Comparison of ENCODE assay signal across 7 cellular contexts in the genomic region with DNA sequence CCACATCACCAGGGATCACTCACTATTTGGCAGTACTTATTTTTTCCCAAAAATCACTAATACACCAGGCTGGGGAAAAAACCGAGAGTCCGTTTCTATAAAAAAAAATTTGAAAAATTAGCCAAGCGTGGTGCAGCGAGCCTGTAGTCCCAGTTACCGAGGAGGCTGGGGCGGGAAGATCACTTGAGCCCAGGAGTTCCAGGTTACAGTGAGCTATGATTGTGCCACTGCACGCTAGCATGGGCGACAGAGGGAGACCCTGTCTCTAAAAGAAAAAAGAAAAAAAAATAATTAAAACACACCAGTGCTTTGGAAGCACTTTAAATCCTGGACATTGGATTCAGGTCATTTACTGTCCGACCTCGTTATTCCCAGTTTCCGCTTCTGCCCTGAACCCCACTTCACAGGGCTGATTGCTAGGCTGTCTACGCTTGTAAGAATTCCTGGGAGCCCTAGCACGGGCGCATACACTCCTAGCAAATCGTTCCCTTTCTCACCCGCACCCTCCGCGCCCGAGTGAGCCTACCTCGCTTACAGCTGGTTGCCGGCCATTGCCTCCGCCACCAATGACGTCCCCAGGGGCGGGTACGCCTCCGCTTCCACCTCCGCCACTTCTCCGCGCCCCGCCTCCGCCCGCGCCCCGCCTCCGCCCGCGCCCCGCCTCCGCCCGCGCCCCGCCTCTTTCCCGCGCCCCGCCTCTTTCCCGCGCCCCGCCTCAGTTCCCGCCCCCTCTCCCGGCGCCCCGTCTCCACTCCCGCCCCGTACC. TPM values are rescaled to one million over a fixed set of nuclear protein-coding genes. Genes with fewer than 3 reads are reported as not detected.
A peak's percentile ranks its signal among the peaks of the same experiment; 100 is the strongest.
DNase-seq lines count a peak whose midpoint lies in the region; ATAC-seq and TF ChIP-seq lines count a peak whose summit lies in the region.

A gene (minus strand): TSS at position 571 of the 766 bp plus-strand sequence. CDS start 5,950 bp downstream, outside the sequence.

- peak within 1 kb of the TSS; percentile 93 for H3K27ac Mint-ChIP-seq in endothelial cell (ENCODE audit: unreplicated experiment)

- H3K27ac ChIP-seq in KOPT-K1 (ENCODE audit: low read depth, low read length, poor library complexity, severe bottlenecking): peak within 1 kb of the TSS; percentile 77
- no peak within 1 kb of the TSS for H3K27ac ChIP-seq in SK-N-MC

- peaks cover 2% of the 10 kb centered on the region for H3K27me3 Mint-ChIP-seq in endothelial cell (ENCODE audit: unreplicated experiment)

- peak; percentile 28 for ATAC-seq in GM18499 (IDR thresholded peaks at IDR 0.05; ENCODE audit: insufficient read depth, unreplicated experiment)

- peaks cover 4% of the 10 kb centered on the region for H3K36me3 Mint-ChIP-seq in endothelial cell (ENCODE audit: low read depth, unreplicated experiment)

- peaks cover under 1% of the 10 kb centered on the region; the same call in 1 of the 2 replicates for H3K36me3 ChIP-seq in KOPT-K1 (ENCODE audit: insufficient read depth, low read length)
- H3K36me3 ChIP-seq in SK-N-MC (ENCODE audit: insufficient read depth, low read length): no peaks in the 10 kb centered on the region

- H3K9me3 ChIP-seq in KOPT-K1 (ENCODE audit: insufficient read depth, low read length, poor library complexity, severe bottlenecking) (no peaks in the 10 kb centered on the region), SK-N-MC (ENCODE audit: low read depth, low read length) (no peaks in the 10 kb centered on the region)

- H3K9me3 Mint-ChIP-seq in endothelial cell (ENCODE audit: unreplicated experiment): no peaks in the 10 kb centered on the region

- H3K4me3 Mint-ChIP-seq in endothelial cell (ENCODE audit: unreplicated experiment): peak within 1 kb of the TSS; percentile 99

- DNase-seq in H4 (ENCODE audit: low spot score): no peak
- no peak for DNase-seq in SK-N-MC (ENCODE audit: low read depth, low spot score)
- peak; percentile 98 for DNase-seq in endothelial cell (ENCODE audit: low spot score)
- no peak for DNase-seq in myocyte (ENCODE audit: low read depth)
- no peak for DNase-seq in EL

- no peak for TF ChIP-seq CTCF in endothelial cell (IDR thresholded peaks at IDR 0.05; ENCODE audit: unreplicated experiment)

- H3K4me1 Mint-ChIP-seq in endothelial cell (ENCODE audit: unreplicated experiment): peaks cover 18% of the 10 kb centered on the region

- H3K4me3 ChIP-seq in SK-N-MC: peak within 1 kb of the TSS; percentile 96

- H3K9ac ChIP-seq in SK-N-MC (ENCODE audit: insufficient read length): peak within 1 kb of the TSS; percentile 84

RNA-seq across cellular contexts. Expression of the gene that starts here (rescaled TPM):
- 16.6 and 17.1 TPM in 2 replicates for total RNA-seq in H4 (2014; rRNA removed; shearing (Covaris generic))
- total RNA-seq in endothelial cell (ENCODE audit: unreplicated experiment) (13.7 TPM), myocyte (8.3 and 13.2 TPM in 2 replicates)
- polyA plus RNA-seq in myocyte (2012): 8.8 TPM
